In the genomic region with DNA sequence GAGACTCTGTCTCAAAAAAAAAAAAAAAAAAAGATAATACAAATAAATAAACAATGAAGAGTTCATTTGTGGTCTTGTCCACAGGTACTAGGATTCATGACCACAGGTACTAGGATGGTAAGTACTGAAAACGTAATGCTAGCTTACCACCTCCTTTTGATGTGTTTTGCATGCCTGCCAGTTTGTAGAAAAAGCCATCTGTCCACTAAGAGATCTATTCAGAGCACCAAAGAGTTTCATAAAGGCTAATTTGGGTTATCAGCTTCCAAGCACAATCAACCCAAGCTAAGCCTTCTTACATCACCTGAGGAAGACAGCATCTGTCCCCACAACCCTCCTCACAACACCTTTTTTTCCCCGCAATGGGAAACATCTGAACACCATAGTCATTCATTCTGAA, we compare ENCODE assay signal across 17 cellular contexts.
"Had no signal": no experiment of that assay in that cellular context is flagged by ENCODE, and none has a peak within 500 bp of the region (broad histone marks: within the 10 kb centered on the region; RNA-seq: fewer than 3 reads in every experiment).

No MANE protein-coding gene starts in this region.

- H3K27me3 Mint-ChIP-seq: naive B cell; stimulated activated memory B cell treated with anti-CD40 and anti-IgM and Interleukin-4, amounts not matched to agents 10 μg/mL and 1 μg/mL and 100 μg/mL, for 72 hours; stimulated activated naive CD8-positive, alpha-beta T cell treated with anti-CD3 and anti-CD28 coated beads, Interleukin-15, Interleukin-2, amounts not matched to agents 100 ng/mL and 50 ng/mL, for 24 hours had no signal

- H3K4me3 ChIP-seq: heart right ventricle, prostate gland, right lobe of liver, tibial artery, upper lobe of left lung, uterus had no signal

- H3K4me3 Mint-ChIP-seq: naive B cell; nephron; stimulated activated memory B cell treated with anti-CD40 and anti-IgM and Interleukin-4, amounts not matched to agents 10 μg/mL and 1 μg/mL and 100 μg/mL, for 72 hours; stimulated activated naive CD8-positive, alpha-beta T cell treated with anti-CD3 and anti-CD28 coated beads, Interleukin-15, Interleukin-2, amounts not matched to agents 100 ng/mL and 50 ng/mL, for 24 hours had no signal

- H3K9me3 Mint-ChIP-seq: naive B cell; nephron; stimulated activated memory B cell treated with anti-CD40 and anti-IgM and Interleukin-4, amounts not matched to agents 10 μg/mL and 1 μg/mL and 100 μg/mL, for 72 hours; stimulated activated naive CD8-positive, alpha-beta T cell treated with anti-CD3 and anti-CD28 coated beads, Interleukin-15, Interleukin-2, amounts not matched to agents 100 ng/mL and 50 ng/mL, for 24 hours had no signal

- H3K4me1 ChIP-seq: heart right ventricle, parathyroid adenoma, prostate gland, right lobe of liver, tibial artery, upper lobe of left lung, uterus had no signal

- H3K4me1 Mint-ChIP-seq: naive B cell; nephron; stimulated activated memory B cell treated with anti-CD40 and anti-IgM and Interleukin-4, amounts not matched to agents 10 μg/mL and 1 μg/mL and 100 μg/mL, for 72 hours had no signal

- DNase-seq: effector memory CD4-positive, alpha-beta T cell; heart right ventricle; hypothalamus; kidney glomerular epithelial cell; mesendoderm; naive B cell; right lobe of liver; stimulated activated CD4-positive, alpha-beta T cell treated with anti-CD3 and anti-CD28 coated beads, Interleukin-4, amount 100 ng/mL, for 1 hour; tibial artery; upper lobe of left lung; uterus had no signal

- H3K27ac ChIP-seq: heart right ventricle, parathyroid adenoma, prostate gland, right lobe of liver, tibial artery, upper lobe of left lung, uterus had no signal

- ATAC-seq: esophagus mucosa; heart right ventricle; right lobe of liver; stimulated activated memory B cell treated with anti-CD40 and anti-IgM and Interleukin-4, amounts not matched to agents 10 μg/mL and 1 μg/mL and 100 μg/mL, for 72 hours had no signal

- H3K9me3 ChIP-seq: heart right ventricle, prostate gland, right lobe of liver, tibial artery, upper lobe of left lung, uterus had no signal

- H3K36me3 ChIP-seq: heart right ventricle, prostate gland, right lobe of liver, tibial artery, upper lobe of left lung, uterus had no signal

- H3K27me3 ChIP-seq: heart right ventricle, right lobe of liver, tibial artery, upper lobe of left lung, uterus had no signal

- H3K27ac Mint-ChIP-seq: naive B cell; nephron; stimulated activated memory B cell treated with anti-CD40 and anti-IgM and Interleukin-4, amounts not matched to agents 10 μg/mL and 1 μg/mL and 100 μg/mL, for 72 hours; stimulated activated naive CD8-positive, alpha-beta T cell treated with anti-CD3 and anti-CD28 coated beads, Interleukin-15, Interleukin-2, amounts not matched to agents 100 ng/mL and 50 ng/mL, for 24 hours had no signal
